In genomic region chr11:77637345-77638165, GRCh38 we compare ENCODE assay signal across 8 cellular contexts. TPM values are rescaled to one million over a fixed set of nuclear protein-coding genes. Genes with fewer than 3 reads are reported as not detected.
A peak's percentile ranks its signal among the peaks of the same experiment; 100 is the strongest.
DNase-seq lines count a peak whose midpoint lies in the region; ATAC-seq, FAIRE-seq and TF ChIP-seq lines count a peak whose summit lies in the region.

CLNS1A (minus strand) TSS chr11:77637794; CDS start chr11:77637714, 80 bp downstream.

- POLR2A ChIA-PET in A549 (lab: Yijun Ruan, JAX): interaction anchor here (0.5 to 1.4 kb wide), 3 partner anchors 58 to 357 kb away, joined by 3 to 5 read pairs (median 3); partner anchors contain the start of gene INTS4

- H3F3A ChIP-seq in smooth muscle cell (ENCODE audit: low read depth): no peaks in the 10 kb centered on the region

- peak within 1 kb of the TSS; percentile 87 for H3K9ac ChIP-seq in mammary epithelial cell (ENCODE audit: insufficient read depth, low read length)
- H3K9ac ChIP-seq in smooth muscle cell (ENCODE audit: low read depth): peak within 1 kb of the TSS; percentile 88

- no peak for FAIRE-seq in A549 (lab: Jason Lieb, UNC)

- peak within 1 kb of the TSS; percentile 88 for H3K4me2 ChIP-seq in A549
- H3K4me2 ChIP-seq in mammary epithelial cell (ENCODE audit: insufficient read depth, low read depth, low read length): peak within 1 kb of the TSS; percentile 76
- H3K4me2 ChIP-seq in smooth muscle cell: peak within 1 kb of the TSS; percentile 99

- no peak for TF ChIP-seq RAD21 in A549 (conservative IDR thresholded peaks at IDR 0.05 in 1 of 2, IDR thresholded peaks at IDR 0.05 in 1 of 2)

- DNase-seq in A549 (ENCODE audit: low read depth in 1 of 2, low spot score in 1 of 2): peak; percentile 67 to 93
- peak; percentile 99 for DNase-seq in NCI-H2171 treated with DMSO at 0.1 percent for 48 hours (lab: John Stamatoyannopoulos, UW)
- DNase-seq in WERI-Rb-1: peak; percentile 89
- peak; percentile 85 for DNase-seq in mammary epithelial cell
- DNase-seq in iPS-NIHi7 (ENCODE audit: extremely low spot score): peak; percentile 82
- DNase-seq in smooth muscle cell (lab: John Stamatoyannopoulos, UW; ENCODE audit: unreplicated experiment): peak; percentile 45

- H3K79me2 ChIP-seq in mammary epithelial cell (ENCODE audit: insufficient read depth, low read length) (peaks cover 48% of the 10 kb centered on the region), smooth muscle cell (ENCODE audit: low read depth) (peaks cover 47% of the 10 kb centered on the region)

- peak; percentile 100 for ATAC-seq in A549
- peak; percentile 92 for ATAC-seq in GM18861 (IDR thresholded peaks at IDR 0.05; ENCODE audit: unreplicated experiment)
- peak; percentile 94 for ATAC-seq in HG03103 (IDR thresholded peaks at IDR 0.05; ENCODE audit: low read depth, unreplicated experiment)

- peak; percentile 92 for TF ChIP-seq POLR2A in A549 (IDR thresholded peaks at IDR 0.05; ENCODE audit: low read length)

- H3K9me3 ChIP-seq in A549: no peaks in the 10 kb centered on the region
- no peaks in the 10 kb centered on the region for H3K9me3 ChIP-seq in WERI-Rb-1 (ENCODE audit: severe bottlenecking)
- H3K9me3 ChIP-seq in mammary epithelial cell (replicated peaks; ENCODE audit: insufficient read depth, low read length): no peaks in the 10 kb centered on the region
- no peaks in the 10 kb centered on the region for H3K9me3 ChIP-seq in smooth muscle cell (replicated peaks; ENCODE audit: low read depth)

- TF ChIP-seq CTCF in A549 (IDR thresholded peaks at IDR 0.05) (no peak), WERI-Rb-1 (IDR thresholded peaks at IDR 0.05; ENCODE audit: low read depth, low read length) (no peak), mammary epithelial cell (conservative IDR thresholded peaks at IDR 0.05 in 1 of 2, IDR thresholded peaks at IDR 0.05 in 1 of 2; ENCODE audit: extremely low read depth in 1 of 2, insufficient read depth in 1 of 2, low read depth in 1 of 2, low read length in 2 of 2) (no peak), smooth muscle cell (IDR thresholded peaks at IDR 0.05; ENCODE audit: borderline replicate concordance, insufficient read depth, poor library complexity, severe bottlenecking) (no peak)

- H2AFZ ChIP-seq in mammary epithelial cell (ENCODE audit: low read depth, low read length) (peak within 1 kb of the TSS; percentile 91), smooth muscle cell (ENCODE audit: low read depth) (peak within 1 kb of the TSS; percentile 97)

- in situ Hi-C loops in mammary epithelial cell (cut with MboI; ENCODE audit: low sequenced_read_pairs in 2 of 2): no loop called here

- H3K4me3 ChIP-seq in A549 (peak within 1 kb of the TSS; percentile 73), WERI-Rb-1 (ENCODE audit: low read depth, low read length) (peak within 1 kb of the TSS; percentile 76), mammary epithelial cell (replicated peaks in 1 of 3; ENCODE audit: insufficient read depth in 1 of 3, low read depth in 2 of 3, low read length in 3 of 3) (peak within 1 kb of the TSS; percentile 90 to 93 (median 90)), smooth muscle cell (peak within 1 kb of the TSS; percentile 86)

- no peaks in the 10 kb centered on the region for H4K20me1 ChIP-seq in mammary epithelial cell (ENCODE audit: insufficient read depth, low read length)
- H4K20me1 ChIP-seq in smooth muscle cell (ENCODE audit: low read depth): no peaks in the 10 kb centered on the region

- WGBS in A549 (ENCODE audit: missing lambda C conversion rate): under 1% methylated on average over 39 of the region's 41 CpGs
- 1% methylated on average over 35 of the region's 41 CpGs for WGBS in mammary epithelial cell (ENCODE audit: low coverage, missing lambda C conversion rate)
- 1% methylated on average over 41 of the region's 41 CpGs for WGBS in smooth muscle cell (ENCODE audit: low lambda C conversion rate)

- intact Hi-C loops in mammary epithelial cell (cut with micrococcal nuclease): loop anchor here (5.0 kb wide), 1 partner anchor 185 kb away; the partner anchor contains the start of genes AAMDC and RSF1

- H3K4me1 ChIP-seq in A549 (peaks cover 9% of the 10 kb centered on the region; the same call in 1 of the 3 replicates), mammary epithelial cell (ENCODE audit: insufficient read depth, low read length) (no peaks in the 10 kb centered on the region), smooth muscle cell (ENCODE audit: low read depth) (peaks cover 12% of the 10 kb centered on the region)

- TF ChIP-seq EP300 in A549 (IDR thresholded peaks at IDR 0.05): no peak

- dilution Hi-C loops in mammary epithelial cell (cut with HindIII; ENCODE audit: low sequenced_read_pairs): no loop called here

- H3K27ac ChIP-seq in A549: peak within 1 kb of the TSS; percentile 74 to 93
- peak within 1 kb of the TSS; percentile 80 for H3K27ac ChIP-seq in WERI-Rb-1
- H3K27ac ChIP-seq in mammary epithelial cell (ENCODE audit: insufficient read depth, low read depth, low read length): peak within 1 kb of the TSS; percentile 59
- H3K27ac ChIP-seq in smooth muscle cell (ENCODE audit: low read depth): peak within 1 kb of the TSS; percentile 78

- peaks cover 11% of the 10 kb centered on the region for H3K36me3 ChIP-seq in WERI-Rb-1
- no peaks in the 10 kb centered on the region for H3K36me3 ChIP-seq in mammary epithelial cell (ENCODE audit: insufficient read depth, low read length)
- H3K36me3 ChIP-seq in smooth muscle cell (ENCODE audit: low read depth): no peaks in the 10 kb centered on the region

- no TSS peak for BruUV-seq in mammary epithelial cell (replicated peaks; lab: Mats Ljungman, UMichigan)

- H3K27me3 ChIP-seq in WERI-Rb-1 (ENCODE audit: insufficient read depth, low read depth, severe bottlenecking) (no peaks in the 10 kb centered on the region), mammary epithelial cell (ENCODE audit: insufficient read depth, low read length) (no peaks in the 10 kb centered on the region), smooth muscle cell (ENCODE audit: low read depth) (no peaks in the 10 kb centered on the region)

- CTCF ChIA-PET in A549 (lab: Yijun Ruan, JAX): no interaction called here
- CTCF ChIA-PET in mammary epithelial cell (lab: Charles Lee; ENCODE audit: low non-redundant PET): no interaction called here

TF ChIP-seq in A549, 52 proteins besides CTCF, POLR2A, EP300 and RAD21 (continues in another document):
- peak; percentile 89 for TF ChIP-seq PHF8 (IDR thresholded peaks at IDR 0.05; ENCODE audit: borderline replicate concordance, low read depth)
- TF ChIP-seq HOXB13 (CRISPR knock-in tag; IDR thresholded peaks at IDR 0.05; ENCODE audit: low read depth): no peak
- TF ChIP-seq FOSL2 (IDR thresholded peaks at IDR 0.05): peak; percentile 4; the same call in 1 of the 2 replicates
- 0 out of 2 replicates have a peak, but pooled peaks have one; percentile 9 for TF ChIP-seq FOSL2 (CRISPR knock-in tag; IDR thresholded peaks at IDR 0.05)
- TF ChIP-seq PBX3 (IDR thresholded peaks at IDR 0.05): 0 out of 2 replicates have a peak, but pooled peaks have one; percentile 13
- no peak for TF ChIP-seq CBX2 (IDR thresholded peaks at IDR 0.05; ENCODE audit: borderline replicate concordance, low read depth)
- no peak for TF ChIP-seq RCOR1 (IDR thresholded peaks at IDR 0.05; ENCODE audit: low read depth, low read length)
- 0 out of 2 replicates have a peak, but pooled peaks have one; percentile 40 for TF ChIP-seq EHF (CRISPR knock-in tag; IDR thresholded peaks at IDR 0.05)
- TF ChIP-seq JUNB (IDR thresholded peaks at IDR 0.05): no peak
- TF ChIP-seq MAZ (IDR thresholded peaks at IDR 0.05; ENCODE audit: borderline replicate concordance, low read depth, low read length): no peak
- 0 out of 4 replicates have a peak, but pooled peaks of 1 of the 2 experiments have one; percentile 26 for TF ChIP-seq CEBPB (IDR thresholded peaks at IDR 0.05)
- peak; percentile 78; the same call in 1 of the 2 replicates for TF ChIP-seq HOXB5 (CRISPR knock-in tag; IDR thresholded peaks at IDR 0.05)
- TF ChIP-seq ZC3H11A (IDR thresholded peaks at IDR 0.05): no peak; the same call in 1 of the 2 replicates
- no peak; the same call in 2 of the 3 replicates for TF ChIP-seq SMC3 (IDR thresholded peaks at IDR 0.05)
- TF ChIP-seq ESRRA (IDR thresholded peaks at IDR 0.05; ENCODE audit: borderline replicate concordance, low read length): peak; percentile 22; the same call in 1 of the 2 replicates
- TF ChIP-seq HDAC2 (IDR thresholded peaks at IDR 0.05): no peak
- peak; percentile 82 to 93; a peak in 4 of 5 replicates for TF ChIP-seq JUN (IDR thresholded peaks at IDR 0.05)
- TF ChIP-seq GATA3 (IDR thresholded peaks at IDR 0.05; ENCODE audit: borderline replicate concordance): peak; percentile 39; the same call in 1 of the 2 replicates
- TF ChIP-seq NPAS2 (CRISPR knock-in tag; IDR thresholded peaks at IDR 0.05; ENCODE audit: borderline replicate concordance): no peak
- peak; percentile 97 for TF ChIP-seq MAX (IDR thresholded peaks at IDR 0.05)
- TF ChIP-seq NFE2L2 (conservative IDR thresholded peaks at IDR 0.05; ENCODE audit: low read length): no peak

RNA-seq across cellular contexts. Expression of gene CLNS1A, which starts in this region (rescaled TPM):
- polyA plus RNA-seq in A549 (2011; rRNA removed) (176 and 210 TPM in 2 replicates), A549 (2017; fragmentation: RNase III; extraction: RNeasy Plus Mini Kit Qiagen cat#74134 plus additional on column Dnase treatment) (165 to 182 TPM (median 173 TPM) in 3 replicates), mammary epithelial cell (118 TPM), smooth muscle cell (67.3 and 73.0 TPM in 2 replicates)
- 92.5 and 93.3 TPM in 2 replicates for polyA plus RNA-seq in A549 (2012; cell fraction: cytosol; rRNA removed)
- 41.7 and 49.0 TPM in 2 replicates for polyA plus RNA-seq in A549 (2012; cell fraction: nucleus; rRNA removed)
- 71.7 and 78.0 TPM in 2 replicates for polyA minus RNA-seq in A549 (2011; rRNA and poly(A)+ RNA removed)
- total RNA-seq in mammary epithelial cell (100 to 1,000 TPM in 1 of 2 donors, 10 to 100 TPM in 1; 72.7 to 103 TPM), smooth muscle cell (109 and 132 TPM in 2 replicates)
- 51.8 TPM for polyA minus RNA-seq in mammary epithelial cell

Comparison
In these comparisons a context has a peak if more than half of its experiments do, and no peak if none do; other contexts are left out.
1. Peak in every context shown above with its lines: DNase-seq, ATAC-seq, H3K4me3 ChIP-seq and H3K27ac ChIP-seq.
2. DNase-seq: peak in every context shown above with its lines; median percentile 99 in NCI-H2171 treated with DMSO at 0.1 percent for 48 hours; 89 in WERI-Rb-1; 85 in mammary epithelial cell; 82 in iPS-NIHi7; 80 in A549; 45 in smooth muscle cell.